30 cellular contexts compared by ENCODE assay signal in the genomic region with DNA sequence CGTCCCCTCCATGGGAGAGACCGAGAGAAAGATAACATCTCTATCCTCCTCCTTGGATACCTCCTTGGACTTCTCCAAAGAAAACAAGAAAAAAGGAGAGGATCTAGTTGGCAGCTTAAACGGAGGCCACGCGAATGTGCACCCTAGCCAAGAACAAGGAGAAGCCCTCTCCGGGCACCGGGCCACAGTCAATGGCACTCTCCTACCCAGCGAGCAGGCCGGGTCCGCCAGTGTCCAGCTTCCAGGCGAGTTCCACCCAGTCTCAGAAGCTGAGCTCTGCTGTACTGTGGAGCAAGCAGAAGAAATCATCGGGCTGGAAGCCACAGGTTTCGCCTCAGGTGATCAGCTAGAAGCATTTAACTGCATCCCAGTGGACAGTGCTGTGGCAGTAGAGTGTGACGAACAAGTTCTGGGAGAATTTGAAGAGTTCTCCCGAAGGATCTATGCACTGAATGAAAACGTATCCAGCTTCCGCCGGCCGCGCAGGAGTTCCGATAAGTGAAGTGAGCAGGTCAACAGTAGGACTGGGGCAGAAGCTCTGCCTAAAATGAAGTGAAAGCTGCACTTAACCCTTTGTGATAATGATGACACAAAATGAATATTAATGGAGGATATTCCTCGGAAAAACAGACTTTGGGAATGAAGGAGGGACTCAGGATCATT.
DNase-seq lines count a peak whose midpoint lies in the region; ATAC-seq and TF ChIP-seq lines count a peak whose summit lies in the region.
"Had no signal": no experiment of that assay in that cellular context is flagged by ENCODE, and none has a peak within 500 bp of the region (broad histone marks: within the 10 kb centered on the region; RNA-seq: fewer than 3 reads in every experiment).

No MANE protein-coding gene starts in this region.

- H3K4me3 ChIP-seq in right atrium auricular region (no peak overlapping the region), esophagus muscularis mucosa (no peak overlapping the region)
- H3K4me3 ChIP-seq: GM23338, hepatocyte, suprapubic skin had no signal

- no peaks in the 10 kb centered on the region for H3K27me3 ChIP-seq in right atrium auricular region
- no peaks in the 10 kb centered on the region for H3K27me3 ChIP-seq in esophagus muscularis mucosa
- H3K27me3 ChIP-seq: brain microvascular endothelial cell, foreskin keratinocyte, hepatocyte, suprapubic skin had no signal

- DNase-seq in Right ventricle myocardium inferior (ENCODE audit: missing footprints) (peak; percentile 78), right atrium auricular region (ENCODE audit: low spot score) (no peak), esophagus muscularis mucosa (ENCODE audit: extremely low spot score) (peak; percentile 31), midbrain (lab: John Stamatoyannopoulos, UW) (peak; percentile 49), DMS153 (lab: John Stamatoyannopoulos, UW) (no peak), germinal center (ENCODE audit: low spot score) (no peak)
- DNase-seq: 8988T; activated CD4-positive, alpha-beta T cell treated with anti-CD3 and anti-CD28 coated beads, Interleukin-2, amount 10 ng/mL, durations not matched to agents 24 days and 14 days; activated naive CD4-positive, alpha-beta T cell; activated T-cell treated with anti-CD3 and anti-CD28 coated beads, Interleukin-2, amount 50 U/mL, for 24 hours; brain microvascular endothelial cell; CD8-positive, alpha-beta memory T cell; effector CD8-positive, alpha-beta T cell; foreskin keratinocyte; HFFc6; naive thymus-derived CD8-positive, alpha-beta T cell; NCI-H1417 treated with DMSO at 0.1 percent for 48 hours; NCI-H2107; NCI-H446; NCI-H82; OCI-M1; retina; SHP77 had no signal

- intact Hi-C loops in Right ventricle myocardium inferior (cut with DNase I) (no loop called here), esophagus muscularis mucosa (cut with DNase I) (no loop called here)

- TF ChIP-seq CTCF in right atrium auricular region (IDR thresholded peaks at IDR 0.05) (no peak), esophagus muscularis mucosa (IDR thresholded peaks at IDR 0.05) (no peak)

- no peak for TF ChIP-seq POLR2A in esophagus muscularis mucosa (IDR thresholded peaks at IDR 0.05; ENCODE audit: low read depth)

- no peak for TF ChIP-seq EP300 in esophagus muscularis mucosa (IDR thresholded peaks at IDR 0.05)

- WGBS in esophagus muscularis mucosa, result 93% methylated on average over 22 of the region's 22 CpGs

- ATAC-seq in Right ventricle myocardium inferior, result peak; percentile 79
- ATAC-seq in HG02981 (IDR thresholded peaks at IDR 0.05; ENCODE audit: unreplicated experiment), result no peak
- no peak for ATAC-seq in GM21360 (IDR thresholded peaks at IDR 0.05; ENCODE audit: unreplicated experiment)
- ATAC-seq: esophagus mucosa; foreskin keratinocyte; GM23338; naive thymus-derived CD8-positive, alpha-beta T cell had no signal

- no peaks in the 10 kb centered on the region for H3K4me1 ChIP-seq in right atrium auricular region
- H3K4me1 ChIP-seq in esophagus muscularis mucosa, result peaks cover 0 to 7% (median 0%) of the 10 kb centered on the region in 4 donors
- H3K4me1 ChIP-seq: foreskin keratinocyte had no signal

- H3K36me3 ChIP-seq in right atrium auricular region, result peaks cover 23% of the 10 kb centered on the region
- H3K36me3 ChIP-seq in esophagus muscularis mucosa, result peaks cover 10 to 44% (median 23%) of the 10 kb centered on the region in 4 donors
- H3K36me3 ChIP-seq: brain microvascular endothelial cell had no signal

- no peak overlapping the region for H3K27ac ChIP-seq in right atrium auricular region
- no peak overlapping the region for H3K27ac ChIP-seq in esophagus muscularis mucosa (replicated peaks in 1 of 4)
- H3K27ac ChIP-seq: brain microvascular endothelial cell, foreskin keratinocyte, hepatocyte, HL-60, suprapubic skin had no signal

- no peaks in the 10 kb centered on the region for H3K9me3 ChIP-seq in right atrium auricular region
- H3K9me3 ChIP-seq in esophagus muscularis mucosa, result no peaks in the 10 kb centered on the region
- H3K9me3 ChIP-seq: suprapubic skin had no signal

Comparison
In these comparisons a context has a peak if more than half of its experiments do, and no peak if none do; other contexts are left out.
1. DNase-seq: peak in Right ventricle myocardium inferior (single experiment), esophagus muscularis mucosa (single experiment) and midbrain (single experiment); none in right atrium auricular region (single experiment), DMS153 (single experiment) and germinal center (single experiment).